In genomic region chr4:65998807-65999517, GRCh38 we compare ENCODE assay signal across 8 cellular contexts.
DNase-seq lines count a peak whose midpoint lies in the region; ATAC-seq, FAIRE-seq and TF ChIP-seq lines count a peak whose summit lies in the region.
"Not testable (repeated sequence)": the region's sequence is repeated elsewhere in the genome, so short reads cannot be mapped to it uniquely, and the experiment has no call there.

No MANE protein-coding gene starts in this region.

- H4K20me1 ChIP-seq in GM23338 (replicated peaks; ENCODE audit: insufficient read depth): not testable (repeated sequence)

- CTCF ChIA-PET in A549 (lab: Yijun Ruan, JAX): not testable (repeated sequence)

- H3K4me3 ChIP-seq in A549 (peak overlapping the region; percentile 60), GM23338 (peak overlapping the region; percentile 43)

- H3K4me1 Mint-ChIP-seq in GM23338; progenitor cell of endocrine pancreas (ENCODE audit: low read depth): not testable (repeated sequence)
- peaks cover 20% of the 10 kb centered on the region for H3K4me1 Mint-ChIP-seq in chondrocyte (ENCODE audit: low read depth)

- TF ChIP-seq EP300 in A549 (IDR thresholded peaks at IDR 0.05): not testable (repeated sequence)

- H3K4me1 ChIP-seq in A549; GM23338 (ENCODE audit: insufficient read depth): not testable (repeated sequence)

- not testable (repeated sequence) for H3K27me3 ChIP-seq in GM23338 (ENCODE audit: insufficient read depth)

- H3K27ac Mint-ChIP-seq in GM23338: peak overlapping the region; percentile 56; the same call in 1 of the 2 replicates
- peak overlapping the region; percentile 94 for H3K27ac Mint-ChIP-seq in chondrocyte (ENCODE audit: unreplicated experiment)
- H3K27ac Mint-ChIP-seq in progenitor cell of endocrine pancreas: peak overlapping the region; percentile 97

- H3F3A ChIP-seq in GM23338 (replicated peaks; ENCODE audit: low read depth): not testable (repeated sequence)

- not testable (repeated sequence) for H3K27me3 Mint-ChIP-seq in GM23338 (ENCODE audit: insufficient read depth, low read depth, poor library complexity); chondrocyte (ENCODE audit: low read depth); progenitor cell of endocrine pancreas

- not testable (repeated sequence) for FAIRE-seq in A549 (lab: Jason Lieb, UNC)

- H2AFZ ChIP-seq in GM23338: peak overlapping the region; percentile 83; the same call in 1 of the 2 replicates

- H3K27ac ChIP-seq in A549 (peak overlapping the region; percentile 85 to 86), GM23338 (ENCODE audit: low read depth) (peak overlapping the region; percentile 21; the same call in 1 of the 2 replicates)

- not testable (repeated sequence) for TF ChIP-seq RAD21 in A549 (conservative IDR thresholded peaks at IDR 0.05 in 1 of 2, IDR thresholded peaks at IDR 0.05 in 1 of 2)

- not testable (repeated sequence) for H3K79me2 ChIP-seq in GM23338 (replicated peaks; ENCODE audit: insufficient read depth)

- H3K36me3 Mint-ChIP-seq in GM23338 (ENCODE audit: low read depth); chondrocyte (ENCODE audit: low read depth); progenitor cell of endocrine pancreas (ENCODE audit: insufficient read depth): not testable (repeated sequence)

- not testable (repeated sequence) for H3K9me3 ChIP-seq in A549

- not testable (repeated sequence) for H3K9me2 ChIP-seq in GM23338 (ENCODE audit: insufficient read depth)

- not testable (repeated sequence) for H3K9me3 Mint-ChIP-seq in GM23338; chondrocyte (ENCODE audit: low read depth)
- peaks cover 11% of the 10 kb centered on the region for H3K9me3 Mint-ChIP-seq in progenitor cell of endocrine pancreas (ENCODE audit: low read depth)

- H3K36me3 ChIP-seq in GM23338 (ENCODE audit: insufficient read depth): not testable (repeated sequence)

- H3K4me3 Mint-ChIP-seq in GM23338 (peak overlapping the region; percentile 50; the same call in 2 of the 3 replicates), chondrocyte (ENCODE audit: unreplicated experiment) (peak overlapping the region; percentile 85), progenitor cell of endocrine pancreas (ENCODE audit: low read depth) (peak overlapping the region; percentile 85)

- 48% methylated on average over 25 of the region's 29 CpGs for WGBS in A549 (ENCODE audit: missing lambda C conversion rate)

- ATAC-seq in A549: peak; percentile 68 to 72
- ATAC-seq in GM23338: not testable (repeated sequence)

- not testable (repeated sequence) for TF ChIP-seq CTCF in A549 (IDR thresholded peaks at IDR 0.05); GM23338 (conservative IDR thresholded peaks at IDR 0.05; ENCODE audit: low read depth in 2 of 2); chondrocyte (IDR thresholded peaks at IDR 0.05); progenitor cell of endocrine pancreas (IDR thresholded peaks at IDR 0.05; ENCODE audit: unreplicated experiment)

- POLR2A ChIA-PET in A549 (lab: Yijun Ruan, JAX): interaction anchor here (0.6 to 1.8 kb wide), 2 partner anchors 182 to 566 kb away, joined by 3 to 8 read pairs; no protein-coding TSS in a partner anchor

- DNase-seq in A549 (ENCODE audit: low read depth in 1 of 2, low spot score in 1 of 2) (peak in 1 of 2 experiments; percentile 54), GM23338 (ENCODE audit: low spot score) (peak; percentile 10), NCI-H1105 treated with DMSO at 0.1 percent for 48 hours (lab: John Stamatoyannopoulos, UW) (peak; percentile 50), NCI-H2227 treated with DMSO at 0.1 percent for 48 hours (lab: John Stamatoyannopoulos, UW) (peak; percentile 41), RPMI7951 (ENCODE audit: low read depth) (peak; percentile 57), islet precursor cell (peak; percentile 39)
- not testable (repeated sequence) for DNase-seq in chondrocyte (ENCODE audit: low spot score); progenitor cell of endocrine pancreas (ENCODE audit: low spot score, unreplicated experiment)

- not testable (repeated sequence) for TF ChIP-seq POLR2A in A549 (IDR thresholded peaks at IDR 0.05; ENCODE audit: low read length)

- H3K4me2 ChIP-seq in A549 (peak overlapping the region; percentile 75), GM23338 (peak overlapping the region; percentile 68)
